9 cellular contexts compared by ENCODE assay signal in the genomic region with DNA sequence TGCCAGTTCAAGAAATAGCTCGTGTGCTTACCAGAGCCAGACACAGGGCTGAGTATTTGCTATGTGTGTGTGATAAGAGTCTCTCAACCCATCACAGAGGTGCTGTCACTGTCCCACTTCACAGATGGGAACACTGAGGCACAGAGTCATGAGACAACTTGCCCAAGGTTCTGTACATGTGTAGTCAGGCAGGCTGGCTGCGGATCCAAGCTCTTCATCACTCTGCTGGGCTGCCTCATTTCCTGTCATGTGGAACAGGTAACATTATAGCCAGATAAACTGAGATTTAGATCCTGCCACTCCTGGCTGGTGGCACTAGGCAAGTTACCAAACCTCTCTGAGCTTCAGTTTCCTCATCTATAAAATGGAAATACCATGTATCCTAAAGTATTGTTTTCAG.
A peak's percentile ranks its signal among the peaks of the same experiment; 100 is the strongest.
DNase-seq lines count a peak whose midpoint lies in the region; ATAC-seq and TF ChIP-seq lines count a peak whose summit lies in the region.
"Had no signal": no experiment of that assay in that cellular context is flagged by ENCODE, and none has a peak within 500 bp of the region (broad histone marks: within the 10 kb centered on the region; RNA-seq: fewer than 3 reads in every experiment).

No MANE protein-coding gene starts in this region.

- H3K4me1 ChIP-seq in foreskin keratinocyte: peaks cover 28% of the 10 kb centered on the region
- H3K4me1 ChIP-seq in rectal smooth muscle tissue (ENCODE audit: control insufficient read depth, insufficient read depth, low read length): peaks cover 91% of the 10 kb centered on the region

- CTCF ChIA-PET in activated CD4-positive, alpha-beta memory T cell treated with anti-CD3 and anti-CD28 coated beads for 36 hours (lab: Charles Lee): interaction anchor here (0.8 to 5.0 kb wide), 6 partner anchors 27 to 222 kb away, joined by 3 to 43 read pairs (median 8); no protein-coding TSS in a partner anchor

- H3K36me3 ChIP-seq in rectal smooth muscle tissue (ENCODE audit: control insufficient read depth, insufficient read depth, low read length): no peaks in the 10 kb centered on the region

- peak overlapping the region; percentile 87; the same call in 1 of the 2 replicates for H3K27ac Mint-ChIP-seq in HFFc6
- no peak overlapping the region for H3K27ac Mint-ChIP-seq in activated CD4-positive, alpha-beta memory T cell treated with anti-CD3 and anti-CD28 coated beads for 36 hours

- TF ChIP-seq CTCF in HFFc6 (IDR thresholded peaks at IDR 0.05): no peak
- no peak for TF ChIP-seq CTCF in foreskin keratinocyte (conservative IDR thresholded peaks at IDR 0.05)

- H3K9me3 Mint-ChIP-seq in HFFc6: no peaks in the 10 kb centered on the region
- no peaks in the 10 kb centered on the region for H3K9me3 Mint-ChIP-seq in activated CD4-positive, alpha-beta memory T cell treated with anti-CD3 and anti-CD28 coated beads for 36 hours

- intact Hi-C loops in activated CD4-positive, alpha-beta memory T cell treated with anti-CD3 and anti-CD28 coated beads for 36 hours (cut with micrococcal nuclease): no loop called here

- ATAC-seq in foreskin keratinocyte (no peak), GM18498 (IDR thresholded peaks at IDR 0.05; ENCODE audit: unreplicated experiment) (no peak)

- H3K4me3 Mint-ChIP-seq in HFFc6: no peak overlapping the region
- H3K4me3 Mint-ChIP-seq in activated CD4-positive, alpha-beta memory T cell treated with anti-CD3 and anti-CD28 coated beads for 36 hours: no peak overlapping the region

- H3K27me3 Mint-ChIP-seq in HFFc6 (ENCODE audit: insufficient read depth): peaks cover 5% of the 10 kb centered on the region
- no peaks in the 10 kb centered on the region for H3K27me3 Mint-ChIP-seq in activated CD4-positive, alpha-beta memory T cell treated with anti-CD3 and anti-CD28 coated beads for 36 hours

- no peak overlapping the region for H3K9ac ChIP-seq in rectal smooth muscle tissue (ENCODE audit: low read length)

- peak overlapping the region; percentile 84 for H3K27ac ChIP-seq in foreskin keratinocyte
- H3K27ac ChIP-seq in rectal smooth muscle tissue (ENCODE audit: low read depth, low read length): peak overlapping the region; percentile 91

- no peaks in the 10 kb centered on the region for H3K36me3 Mint-ChIP-seq in HFFc6 (ENCODE audit: low read depth)
- peaks cover 10% of the 10 kb centered on the region for H3K36me3 Mint-ChIP-seq in activated CD4-positive, alpha-beta memory T cell treated with anti-CD3 and anti-CD28 coated beads for 36 hours

- no peak for DNase-seq in HFFc6
- DNase-seq in activated CD4-positive, alpha-beta memory T cell treated with anti-CD3 and anti-CD28 coated beads for 36 hours: peak; percentile 51
- DNase-seq in foreskin keratinocyte: peak in 1 of 2 donors; percentile 35
- DNase-seq in CD1c-positive myeloid dendritic cell (ENCODE audit: extremely low spot score): no peak
- DNase-seq in AML-193 (lab: John Stamatoyannopoulos, UW): no peak
- DNase-seq: NCI-H1694; stimulated activated CD8-positive, alpha-beta memory T cell treated with anti-CD3 and anti-CD28 coated beads, Interleukin-4, amount 100 ng/mL, for 48 hours had no signal

- H3K27me3 ChIP-seq in foreskin keratinocyte (no peaks in the 10 kb centered on the region), rectal smooth muscle tissue (ENCODE audit: control insufficient read depth, insufficient read depth, low read length) (no peaks in the 10 kb centered on the region)

- H3K4me3 ChIP-seq in rectal smooth muscle tissue (ENCODE audit: low read length): peak overlapping the region; percentile 22

- POLR2A ChIA-PET in activated CD4-positive, alpha-beta memory T cell treated with anti-CD3 and anti-CD28 coated beads for 36 hours (lab: Charles Lee): interaction anchor here (1.0 to 3.3 kb wide), 6 partner anchors 16 to 73 kb away, joined by 3 to 18 read pairs (median 6); no protein-coding TSS in a partner anchor

- peaks cover 66% of the 10 kb centered on the region for H3K4me1 Mint-ChIP-seq in HFFc6 (ENCODE audit: low read depth)
- H3K4me1 Mint-ChIP-seq in activated CD4-positive, alpha-beta memory T cell treated with anti-CD3 and anti-CD28 coated beads for 36 hours (ENCODE audit: low read depth): peaks cover 75% of the 10 kb centered on the region
